8 cellular contexts compared by ENCODE assay signal in the genomic region with DNA sequence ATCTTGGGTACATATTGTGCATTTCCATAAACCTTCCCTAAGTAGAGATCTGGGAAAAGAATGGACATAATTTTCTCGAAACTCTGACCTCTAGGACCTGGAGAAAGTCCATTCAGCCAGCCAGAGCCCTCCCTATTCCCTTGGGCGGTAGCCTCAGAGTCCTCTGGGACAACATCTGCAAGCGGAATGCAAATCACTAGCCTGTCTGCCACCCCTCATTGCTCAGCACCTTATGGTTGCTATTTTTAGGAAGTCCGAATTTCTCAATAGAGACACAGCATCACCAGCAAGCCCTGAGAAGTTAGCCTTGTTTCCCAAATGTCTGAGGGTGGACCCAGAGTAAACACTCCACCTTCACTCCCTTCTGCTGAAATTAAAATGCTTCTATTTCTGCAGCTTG. TPM values are rescaled to one million over a fixed set of nuclear protein-coding genes. Genes with fewer than 3 reads are reported as not detected.
DNase-seq lines count a peak whose midpoint lies in the region; ATAC-seq and TF ChIP-seq lines count a peak whose summit lies in the region.

No MANE protein-coding gene starts in this region.

- peak overlapping the region; percentile 69 for H3K4me2 ChIP-seq in Karpas-422 (ENCODE audit: low read depth, low read length, poor library complexity, severe bottlenecking)

- H3K4me3 ChIP-seq in Karpas-422 (ENCODE audit: low read length) (peak overlapping the region; percentile 44), gastroesophageal sphincter (no peak overlapping the region), transverse colon (no peak overlapping the region)

- no peaks in the 10 kb centered on the region for H3K9me2 ChIP-seq in Karpas-422 (replicated peaks; ENCODE audit: insufficient read depth, low read length)

- no peak overlapping the region for H3K27ac Mint-ChIP-seq in T-helper 2 cell treated with Interferon-gamma antibody and Interleukin-4, amounts not matched to agents 5 μg/mL and 100 μg/mL, for 36 hours

- H3K27ac ChIP-seq in Karpas-422 (ENCODE audit: low read length) (no peak overlapping the region), gastroesophageal sphincter (no peak overlapping the region), transverse colon (no peak overlapping the region)

- H3K36me3 Mint-ChIP-seq in T-helper 2 cell treated with Interferon-gamma antibody and Interleukin-4, amounts not matched to agents 5 μg/mL and 100 μg/mL, for 36 hours (ENCODE audit: low read depth) = no peaks in the 10 kb centered on the region

- peaks cover 16% of the 10 kb centered on the region; the same call in 1 of the 2 replicates for H4K20me1 ChIP-seq in Karpas-422 (ENCODE audit: insufficient read depth, low read depth, low read length)

- H3K9me3 ChIP-seq in Karpas-422 (ENCODE audit: low read length) = no peaks in the 10 kb centered on the region
- H3K9me3 ChIP-seq in gastroesophageal sphincter = no peaks in the 10 kb centered on the region
- H3K9me3 ChIP-seq in transverse colon = no peaks in the 10 kb centered on the region

- TF ChIP-seq CTCF in gastroesophageal sphincter (IDR thresholded peaks at IDR 0.05) = no peak
- TF ChIP-seq CTCF in transverse colon (IDR thresholded peaks at IDR 0.05) = no peak

- no peaks in the 10 kb centered on the region for H3K27me3 Mint-ChIP-seq in T-helper 2 cell treated with Interferon-gamma antibody and Interleukin-4, amounts not matched to agents 5 μg/mL and 100 μg/mL, for 36 hours (ENCODE audit: low read depth)

- DNase-seq in ELR (ENCODE audit: low read depth) (peak; percentile 58), Karpas-422 (peak; percentile 91), transverse colon (peak; percentile 23)
- no peak for DNase-seq in stimulated activated naive CD4-positive, alpha-beta T cell (lab: John Stamatoyannopoulos, UW)
- DNase-seq in T-helper 2 cell treated with Interferon-gamma antibody and Interleukin-4, amounts not matched to agents 5 μg/mL and 100 μg/mL, for 36 hours (ENCODE audit: low spot score) = no peak
- DNase-seq in activated CD8-positive, alpha-beta memory T cell treated with anti-CD3 and anti-CD28 coated beads, Interleukin-2, amount 50 U/mL, for 4 hours = no peak

- H3K4me3 Mint-ChIP-seq in T-helper 2 cell treated with Interferon-gamma antibody and Interleukin-4, amounts not matched to agents 5 μg/mL and 100 μg/mL, for 36 hours = no peak overlapping the region

- H3K27me3 ChIP-seq in Karpas-422 (ENCODE audit: low read length) (no peaks in the 10 kb centered on the region), gastroesophageal sphincter (no peaks in the 10 kb centered on the region), transverse colon (no peaks in the 10 kb centered on the region)

- TF ChIP-seq POLR2A in gastroesophageal sphincter (IDR thresholded peaks at IDR 0.05) (no peak), transverse colon (IDR thresholded peaks at IDR 0.05) (no peak)

- intact Hi-C loops in transverse colon (cut with DNase I; ENCODE audit: low total_unique reads) = no loop called here

- H3K4me1 ChIP-seq in Karpas-422 (ENCODE audit: low read length) (peaks cover 37% of the 10 kb centered on the region), gastroesophageal sphincter (peaks cover under 1 to 58% (median 20%) of the 10 kb centered on the region in 3 donors), transverse colon (peaks cover 0 to 12% (median 3%) of the 10 kb centered on the region in 4 donors)

- no peak overlapping the region for H2AFZ ChIP-seq in Karpas-422 (ENCODE audit: low read length)

- TF ChIP-seq EP300 in gastroesophageal sphincter (IDR thresholded peaks at IDR 0.05) (no peak), transverse colon (IDR thresholded peaks at IDR 0.05; ENCODE audit: low read depth) (no peak)

- H3K4me1 Mint-ChIP-seq in T-helper 2 cell treated with Interferon-gamma antibody and Interleukin-4, amounts not matched to agents 5 μg/mL and 100 μg/mL, for 36 hours (ENCODE audit: low read depth) = peaks cover 21% of the 10 kb centered on the region

- H3K9ac ChIP-seq in Karpas-422 (ENCODE audit: low read length) = no peak overlapping the region

- peak; percentile 82 for ATAC-seq in GM21717 (IDR thresholded peaks at IDR 0.05; ENCODE audit: unreplicated experiment)
- ATAC-seq in gastroesophageal sphincter = peak; percentile 27

- no peaks in the 10 kb centered on the region for H3K9me3 Mint-ChIP-seq in T-helper 2 cell treated with Interferon-gamma antibody and Interleukin-4, amounts not matched to agents 5 μg/mL and 100 μg/mL, for 36 hours

- H3K36me3 ChIP-seq in Karpas-422 (ENCODE audit: insufficient read depth, low read length) (no peaks in the 10 kb centered on the region), gastroesophageal sphincter (no peaks in the 10 kb centered on the region), transverse colon (no peaks in the 10 kb centered on the region)

- no peaks in the 10 kb centered on the region for H3K79me2 ChIP-seq in Karpas-422 (ENCODE audit: low read length)

- in situ Hi-C loops in transverse colon (cut with MboI; ENCODE audit: low pct_ligation_motif_present in 1 of 4, low pct_unique_long_range_greater_than_20kb in 1 of 4, low sequenced_read_pairs in 3 of 4) = no loop called here

- 41 to 88% methylated on average over 1 to 4 of the region's 4 CpGs for WGBS in gastroesophageal sphincter (ENCODE audit: low coverage in 1 of 2), 2 donors
- WGBS in transverse colon (ENCODE audit: low coverage in 1 of 2), 2 donors = 61 to 75% methylated on average over 1 to 4 of the region's 4 CpGs

RNA-seq across cellular contexts. Expression of gene CD28, which starts 17.6 kb away (rescaled TPM):
- total RNA-seq in Karpas-422 (2014; rRNA removed; shearing (Covaris generic); ENCODE audit: low replicate concordance) = not detected in 2 replicates
- total RNA-seq in gastroesophageal sphincter (1 to 10 TPM in 2 of 4 donors, under 1 TPM in 2; 0.19 to 2.3 (median 1.4) TPM), transverse colon (1 to 10 TPM in 2 of 4 donors, under 1 TPM in 1, not detected in 1; 0.68 to 2.4 (median 1.5) TPM)

Comparison
In these comparisons a context has a peak if more than half of its experiments do, and no peak if none do; other contexts are left out.
1. DNase-seq: peak in ELR (single experiment), Karpas-422 (single experiment) and transverse colon (single experiment); none in stimulated activated naive CD4-positive, alpha-beta T cell (0 of 6), T-helper 2 cell treated with Interferon-gamma antibody and Interleukin-4, amounts not matched to agents 5 μg/mL and 100 μg/mL, for 36 hours (single experiment) and activated CD8-positive, alpha-beta memory T cell treated with anti-CD3 and anti-CD28 coated beads, Interleukin-2, amount 50 U/mL, for 4 hours (single experiment).